In genomic region chr15:76377217-76377616, GRCh38 we compare ENCODE assay signal across 17 cellular contexts. TPM values are rescaled to one million over a fixed set of nuclear protein-coding genes. Genes with fewer than 3 reads are reported as not detected.
DNase-seq lines count a peak whose midpoint lies in the region; TF ChIP-seq lines count a peak whose summit lies in the region.
"Had no signal": no experiment of that assay in that cellular context is flagged by ENCODE, and none has a peak within 500 bp of the region (broad histone marks: within the 10 kb centered on the region; RNA-seq: fewer than 3 reads in every experiment).

No MANE protein-coding gene starts in this region.

- in situ Hi-C loops in transverse colon (cut with MboI; ENCODE audit: low pct_ligation_motif_present in 1 of 4, low pct_unique_long_range_greater_than_20kb in 1 of 4, low sequenced_read_pairs in 3 of 4), result no loop called here

- no peak overlapping the region for H3K4me3 Mint-ChIP-seq in activated naive CD4-positive, alpha-beta T cell treated with anti-CD3 and anti-CD28 coated beads for 36 hours
- H3K4me3 Mint-ChIP-seq: CD4-positive, alpha-beta memory T cell had no signal

- no peak overlapping the region for H4K8ac ChIP-seq in trophoblast cell (ENCODE audit: low read depth, low read length)

- TF ChIP-seq POLR2A in transverse colon (IDR thresholded peaks at IDR 0.05), result no peak

- no peaks in the 10 kb centered on the region for H3F3A ChIP-seq in MM.1S (ENCODE audit: insufficient read depth, low read length)

- no peak overlapping the region for H4K12ac ChIP-seq in trophoblast cell (ENCODE audit: low read depth, low read length)

- no peaks in the 10 kb centered on the region for H3K27me3 Mint-ChIP-seq in activated naive CD4-positive, alpha-beta T cell treated with anti-CD3 and anti-CD28 coated beads for 36 hours (ENCODE audit: low read depth)
- H3K27me3 Mint-ChIP-seq: CD4-positive, alpha-beta memory T cell had no signal

- H3K4me3 ChIP-seq in HUES48 (ENCODE audit: low read depth, low read length) (no peak overlapping the region), hepatocyte (no peak overlapping the region), liver (ENCODE audit: low read depth in 1 of 3, low read length in 3 of 3) (no peak overlapping the region), trophoblast cell (ENCODE audit: low read depth, low read length) (no peak overlapping the region), transverse colon (no peak overlapping the region), MM.1S (ENCODE audit: low read length) (no peak overlapping the region)

- H3K27ac ChIP-seq in HUES48 (ENCODE audit: low read depth, low read length) (peak overlapping the region; percentile 34), hepatocyte (no peak overlapping the region), liver (ENCODE audit: low read depth in 1 of 2, low read length in 2 of 2) (no peak overlapping the region), trophoblast cell (ENCODE audit: low read depth, low read length) (peak overlapping the region; percentile 77), transverse colon (no peak overlapping the region), MM.1S (ENCODE audit: low read length) (no peak overlapping the region)
- H3K27ac ChIP-seq: C4-2B had no signal

- no peak overlapping the region for H3K4ac ChIP-seq in trophoblast cell (ENCODE audit: low read depth, low read length)

- CTCF ChIA-PET in activated naive CD4-positive, alpha-beta T cell treated with anti-CD3 and anti-CD28 coated beads for 36 hours (lab: Charles Lee), result no interaction called here

- no peaks in the 10 kb centered on the region for H3K9me3 Mint-ChIP-seq in activated naive CD4-positive, alpha-beta T cell treated with anti-CD3 and anti-CD28 coated beads for 36 hours
- H3K9me3 Mint-ChIP-seq: CD4-positive, alpha-beta memory T cell had no signal

- H3K27ac Mint-ChIP-seq in activated naive CD4-positive, alpha-beta T cell treated with anti-CD3 and anti-CD28 coated beads for 36 hours, result no peak overlapping the region
- H3K27ac Mint-ChIP-seq: CD4-positive, alpha-beta memory T cell had no signal

- no peak overlapping the region for H2AK5ac ChIP-seq in trophoblast cell (ENCODE audit: low read length)

- H3K9me2 ChIP-seq in hepatocyte (replicated peaks; ENCODE audit: insufficient read depth), result no peaks in the 10 kb centered on the region
- H3K9me2 ChIP-seq in MM.1S (replicated peaks; ENCODE audit: insufficient read depth, low read length), result no peaks in the 10 kb centered on the region

- no peak overlapping the region for H3K18ac ChIP-seq in trophoblast cell (ENCODE audit: low read length)

- intact Hi-C loops in transverse colon (cut with DNase I; ENCODE audit: low total_unique reads), result no loop called here
- intact Hi-C loops in activated naive CD4-positive, alpha-beta T cell treated with anti-CD3 and anti-CD28 coated beads for 36 hours (cut with micrococcal nuclease), result no loop called here

- no peak overlapping the region for H2AFZ ChIP-seq in hepatocyte
- H2AFZ ChIP-seq in trophoblast cell (ENCODE audit: insufficient read depth, low read length, poor library complexity), result no peak overlapping the region
- no peak overlapping the region for H2AFZ ChIP-seq in MM.1S (ENCODE audit: low read length)

- no peaks in the 10 kb centered on the region for H3K4me1 Mint-ChIP-seq in activated naive CD4-positive, alpha-beta T cell treated with anti-CD3 and anti-CD28 coated beads for 36 hours (ENCODE audit: low read depth)
- H3K4me1 Mint-ChIP-seq: CD4-positive, alpha-beta memory T cell had no signal

- H2BK12ac ChIP-seq in trophoblast cell (ENCODE audit: low read length), result no peak overlapping the region

- peaks cover 4% of the 10 kb centered on the region; the same call in 1 of the 2 replicates for H3K4me1 ChIP-seq in HUES48 (ENCODE audit: control insufficient read depth, insufficient read depth, low read length)
- H3K4me1 ChIP-seq in hepatocyte (ENCODE audit: insufficient read depth), result peaks cover 8% of the 10 kb centered on the region
- H3K4me1 ChIP-seq in liver (ENCODE audit: control insufficient read depth in 4 of 4, insufficient read depth in 4 of 4, low read length in 3 of 4), result peaks cover 2 to 13% (median 5%) of the 10 kb centered on the region in 4 donors
- H3K4me1 ChIP-seq in trophoblast cell (ENCODE audit: control insufficient read depth in 1 of 2, insufficient read depth in 2 of 2, low read length in 2 of 2), result peaks cover 8 to 12% of the 10 kb centered on the region in 2 experiments
- no peaks in the 10 kb centered on the region for H3K4me1 ChIP-seq in transverse colon
- H3K4me1 ChIP-seq in MM.1S (ENCODE audit: low read length), result no peaks in the 10 kb centered on the region

- DNase-seq in hepatocyte (ENCODE audit: low spot score) (no peak), trophoblast cell (no peak), transverse colon (no peak), MM.1S (no peak), SW 1271 (lab: John Stamatoyannopoulos, UW) (no peak)
- DNase-seq in activated naive CD4-positive, alpha-beta T cell treated with anti-CD3 and anti-CD28 coated beads for 36 hours, result no peak
- DNase-seq: ACHN; AML-193; CD4-positive, alpha-beta memory T cell; DMS153; DMS79; GDM1; GOT3; H7 had no signal

- H2BK5ac ChIP-seq in trophoblast cell (ENCODE audit: low read depth, low read length, poor library complexity), result no peak overlapping the region

- H4K91ac ChIP-seq in trophoblast cell (ENCODE audit: low read depth, low read length), result no peak overlapping the region

- H4K20me1 ChIP-seq in hepatocyte (ENCODE audit: insufficient read depth, poor library complexity, severe bottlenecking) (no peaks in the 10 kb centered on the region), MM.1S (ENCODE audit: insufficient read depth, low read length) (no peaks in the 10 kb centered on the region)

- H3K4me2 ChIP-seq in hepatocyte (peak overlapping the region; percentile 18), trophoblast cell (ENCODE audit: low read length) (peak overlapping the region; percentile 3), MM.1S (ENCODE audit: low read depth, low read length) (no peak overlapping the region)

- 51% methylated on average over 2 of the region's 2 CpGs for WGBS in hepatocyte (ENCODE audit: low lambda C conversion rate, missing lambda C conversion rate)
- WGBS in liver, result 49% methylated on average over 2 of the region's 2 CpGs
- no CpG with 5 or more reads among the region's 2 CpGs for WGBS in trophoblast cell (ENCODE audit: extremely low coverage, insufficient coverage, insufficient read length)
- 67 to 76% methylated on average over 2 of the region's 2 CpGs for WGBS in transverse colon (ENCODE audit: low coverage in 1 of 2), 2 donors

- H3K9me3 ChIP-seq in HUES48 (ENCODE audit: control insufficient read depth, insufficient read depth, low read length) (no peaks in the 10 kb centered on the region), hepatocyte (ENCODE audit: low read depth) (no peaks in the 10 kb centered on the region), liver (ENCODE audit: control insufficient read depth in 4 of 4, low read length in 3 of 4) (no peaks in the 10 kb centered on the region), trophoblast cell (ENCODE audit: insufficient read depth, low read depth, low read length) (no peaks in the 10 kb centered on the region), transverse colon (no peaks in the 10 kb centered on the region), MM.1S (replicated peaks; ENCODE audit: insufficient read depth, low read length) (no peaks in the 10 kb centered on the region)

- H3K79me2 ChIP-seq in hepatocyte (no peaks in the 10 kb centered on the region), trophoblast cell (ENCODE audit: control insufficient read depth, insufficient read depth, low read length, poor library complexity) (no peaks in the 10 kb centered on the region), MM.1S (ENCODE audit: low read length) (no peaks in the 10 kb centered on the region)

- H3K79me1 ChIP-seq in trophoblast cell (ENCODE audit: low read length), result peaks cover 1% of the 10 kb centered on the region

- TF ChIP-seq EP300 in transverse colon (IDR thresholded peaks at IDR 0.05; ENCODE audit: low read depth), result no peak

- peaks cover 21% of the 10 kb centered on the region for H3K36me3 Mint-ChIP-seq in activated naive CD4-positive, alpha-beta T cell treated with anti-CD3 and anti-CD28 coated beads for 36 hours (ENCODE audit: low read depth)

- no peak overlapping the region for H3K23ac ChIP-seq in trophoblast cell (ENCODE audit: low read length)

- H3K36me3 ChIP-seq in HUES48 (ENCODE audit: control insufficient read depth, insufficient read depth, low read length) (no peaks in the 10 kb centered on the region), hepatocyte (replicated peaks; ENCODE audit: insufficient read depth, low read depth) (no peaks in the 10 kb centered on the region), liver (ENCODE audit: control insufficient read depth in 4 of 4, insufficient read depth in 3 of 4, low read depth in 1 of 4, low read length in 3 of 4) (peaks cover 0 to under 1% (median 0%) of the 10 kb centered on the region in 4 donors), trophoblast cell (ENCODE audit: control insufficient read depth in 1 of 2, insufficient read depth in 2 of 2, low read length in 2 of 2) (no peaks in the 10 kb centered on the region), transverse colon (peaks cover 0 to 2% (median 0%) of the 10 kb centered on the region in 4 donors), MM.1S (replicated peaks; ENCODE audit: insufficient read depth, low read length) (no peaks in the 10 kb centered on the region)

- no peak for TF ChIP-seq RAD21 in liver (IDR thresholded peaks at IDR 0.05)

- no peak overlapping the region for H2BK120ac ChIP-seq in trophoblast cell (ENCODE audit: insufficient read depth, low read length, poor library complexity)

- H3K14ac ChIP-seq in trophoblast cell (ENCODE audit: low read length), result no peak overlapping the region

- TF ChIP-seq CTCF in hepatocyte (IDR thresholded peaks at IDR 0.05; ENCODE audit: poor library complexity), result no peak
- TF ChIP-seq CTCF in liver (IDR thresholded peaks at IDR 0.05; ENCODE audit: low read depth, low read length, missing input control), result no peak
- no peak for TF ChIP-seq CTCF in transverse colon (IDR thresholded peaks at IDR 0.05)
- TF ChIP-seq CTCF in MM.1S (IDR thresholded peaks at IDR 0.05; ENCODE audit: low read length), result no peak

- H3K9ac ChIP-seq in HUES48 (ENCODE audit: low read depth, low read length) (no peak overlapping the region), liver (ENCODE audit: low read depth in 1 of 2, low read length in 2 of 2) (no peak overlapping the region), trophoblast cell (ENCODE audit: low read length) (no peak overlapping the region), MM.1S (ENCODE audit: low read length) (no peak overlapping the region)

- no peaks in the 10 kb centered on the region for H3K27me3 ChIP-seq in HUES48 (ENCODE audit: control insufficient read depth, insufficient read depth, low read length)
- H3K27me3 ChIP-seq in hepatocyte, result no peaks in the 10 kb centered on the region
- no peaks in the 10 kb centered on the region for H3K27me3 ChIP-seq in liver (ENCODE audit: control insufficient read depth in 4 of 4, insufficient read depth in 4 of 4, low read length in 3 of 4)
- H3K27me3 ChIP-seq in trophoblast cell (ENCODE audit: insufficient read depth, low read length), result no peaks in the 10 kb centered on the region
- H3K27me3 ChIP-seq in transverse colon, result no peaks in the 10 kb centered on the region
- H3K27me3 ChIP-seq in MM.1S (replicated peaks; ENCODE audit: insufficient read depth, low read length), result no peaks in the 10 kb centered on the region

RNA-seq across cellular contexts. Expression of gene ISL2, which starts 40.6 kb away (rescaled TPM):
- total RNA-seq in hepatocyte, result 3.9 and 5.3 TPM in 2 replicates
- 3.3 and 4.7 TPM in 2 replicates for polyA plus RNA-seq in hepatocyte
- under 1 TPM in 1 of 2 donors, not detected in 1; 0.14 TPM for total RNA-seq in liver
- polyA plus RNA-seq in liver, result under 1 TPM in 1 of 2 donors, not detected in 1; 0.03 TPM
- polyA plus RNA-seq in trophoblast cell (2013), result 0.19 and 0.29 TPM in 2 replicates
- 1 to 10 TPM in 2 of 4 donors, not detected in 2; 1.3 to 1.4 TPM for total RNA-seq in transverse colon
- not detected for total RNA-seq in activated naive CD4-positive, alpha-beta T cell treated with anti-CD3 and anti-CD28 coated beads for 36 hours
- total RNA-seq: CD4-positive, alpha-beta memory T cell; H7 had no signal
- polyA plus RNA-seq: CD4-positive, alpha-beta memory T cell had no signal

Comparison
In these comparisons a context has a peak if more than half of its experiments do, and no peak if none do; other contexts are left out.
1. H3K27ac ChIP-seq: peak in HUES48 (single experiment) and trophoblast cell (single experiment); none in hepatocyte (single experiment), liver (0 of 2), transverse colon (0 of 4) and MM.1S (single experiment).